In the genomic region with DNA sequence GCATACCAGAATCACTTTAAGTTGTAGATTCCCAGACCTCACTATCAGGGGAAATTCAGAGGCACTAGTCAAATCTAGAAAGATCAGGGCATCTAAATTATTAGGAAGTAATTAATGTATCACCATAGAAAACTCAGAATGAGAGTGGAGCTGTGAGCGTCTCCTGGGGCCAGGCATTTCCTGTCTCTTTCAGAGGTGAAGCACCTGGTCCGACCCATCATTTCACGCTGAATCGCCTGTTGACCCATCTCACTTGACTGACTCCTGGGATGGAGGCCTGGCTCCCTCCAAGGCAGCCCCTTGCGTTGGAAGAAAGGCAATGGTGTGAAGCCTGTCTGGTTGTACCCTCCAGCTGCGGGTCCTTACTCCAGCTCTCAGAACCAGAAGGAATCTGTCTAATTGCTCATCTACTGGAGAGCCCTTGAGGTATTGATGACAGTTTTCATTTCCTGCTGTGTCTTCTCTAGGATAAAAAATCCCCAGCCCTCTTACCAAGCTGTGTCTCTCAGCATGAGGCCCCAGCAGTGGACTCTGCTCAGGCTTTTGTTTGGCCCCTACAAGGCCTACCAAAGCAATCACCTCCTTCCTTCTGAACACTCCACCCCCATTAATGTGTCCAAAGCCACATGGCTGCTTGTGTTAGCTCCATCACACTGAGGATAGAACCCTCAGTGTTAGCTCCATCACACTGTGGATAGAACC, we compare ENCODE assay signal across 9 cellular contexts.
"Had no signal": no experiment of that assay in that cellular context is flagged by ENCODE, and none has a peak within 500 bp of the region (broad histone marks: within the 10 kb centered on the region; RNA-seq: fewer than 3 reads in every experiment).

No MANE protein-coding gene starts in this region.

- H3K36me3 Mint-ChIP-seq: mesothelial cell of epicardium, naive B cell had no signal

- H3K4me1 Mint-ChIP-seq: mesothelial cell of epicardium had no signal

- H3K4me3 ChIP-seq: breast epithelium, thyroid gland had no signal

- H3K27ac Mint-ChIP-seq: mesothelial cell of epicardium had no signal

- DNase-seq: activated gamma-delta T cell treated with Interleukin-2 at 50 U/mL for 16 hours, aorta, dermis blood vessel endothelial cell, hippocampal formation, naive B cell, thyroid gland had no signal

- H3K27me3 ChIP-seq: thyroid gland had no signal

- H3K9me3 Mint-ChIP-seq: mesothelial cell of epicardium, naive B cell had no signal

- H3K27ac ChIP-seq: breast epithelium, neutrophil, thyroid gland had no signal

- H3K36me3 ChIP-seq: breast epithelium, neutrophil, thyroid gland had no signal

- H3K9me3 ChIP-seq: breast epithelium, neutrophil, thyroid gland had no signal

- H3K4me1 ChIP-seq: breast epithelium, thyroid gland had no signal

- H3K4me3 Mint-ChIP-seq: mesothelial cell of epicardium, naive B cell had no signal
